ENCODE assay signal across 8 cellular contexts in the genomic region with DNA sequence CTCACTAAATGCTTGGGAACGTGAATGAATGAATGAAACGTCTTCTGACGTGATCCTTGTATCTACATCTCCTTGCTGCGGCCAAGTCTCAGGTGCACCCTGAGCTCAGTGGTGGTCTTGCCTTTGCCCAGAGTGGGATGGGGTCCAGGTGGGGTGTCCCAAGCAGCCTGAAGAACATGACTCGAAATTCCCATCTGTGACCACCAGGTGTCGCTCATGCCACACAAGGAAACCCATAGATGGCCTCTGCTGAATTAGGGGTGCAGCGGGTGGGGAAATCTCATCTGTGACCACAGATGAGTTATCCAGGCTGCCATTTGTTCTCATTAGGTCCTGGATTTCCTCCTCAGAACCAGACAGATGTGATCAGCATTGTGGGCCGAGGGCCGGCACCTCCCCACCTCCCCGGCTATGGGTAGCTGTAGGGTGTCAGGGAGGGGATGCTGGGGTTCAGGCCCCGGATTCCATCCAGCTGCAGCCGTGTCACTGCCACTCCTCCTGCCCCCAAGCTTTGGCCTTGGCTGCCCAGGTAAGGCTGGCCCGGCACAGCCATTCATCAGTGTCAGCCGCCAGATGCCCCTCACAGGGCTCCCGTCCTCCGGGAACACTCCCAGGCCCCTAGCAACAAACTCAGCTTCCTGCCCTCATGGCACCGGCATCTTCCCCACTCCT. TPM values are rescaled to one million over a fixed set of nuclear protein-coding genes. Genes with fewer than 3 reads are reported as not detected.
DNase-seq lines count a peak whose midpoint lies in the region; ATAC-seq and TF ChIP-seq lines count a peak whose summit lies in the region.

No MANE protein-coding gene starts in this region.

- no peak overlapping the region for H3K27ac ChIP-seq in neutrophil
- H3K27ac ChIP-seq in suprapubic skin, result no peak overlapping the region

- H3K4me3 ChIP-seq in neutrophil (ENCODE audit: low read depth in 1 of 2, low read length in 1 of 2) (no peak overlapping the region), suprapubic skin (no peak overlapping the region)

- DNase-seq in D341Med (ENCODE audit: low spot score) (peak; percentile 83), fibroblast of gingiva (ENCODE audit: low read depth) (peak; percentile 58), suprapubic skin (ENCODE audit: low spot score in 2 of 2) (peak in 1 of 2 donors; percentile 90)
- peak; percentile 87 to 90 for DNase-seq in activated T-cell treated with anti-CD3 and anti-CD28 coated beads, Interleukin-2, amount 50 U/mL, for 48 hours

- peaks cover 21 to 23% of the 10 kb centered on the region in 2 experiments for H3K4me1 ChIP-seq in neutrophil (ENCODE audit: control insufficient read depth in 1 of 2, insufficient read depth in 1 of 2, low read depth in 1 of 2, low read length in 1 of 2)
- H3K4me1 ChIP-seq in suprapubic skin, result peaks cover 33% of the 10 kb centered on the region

- ATAC-seq in HG02642 (IDR thresholded peaks at IDR 0.05; ENCODE audit: poor library complexity, unreplicated experiment), result peak; percentile 36
- no peak for ATAC-seq in GM21786 (IDR thresholded peaks at IDR 0.05; ENCODE audit: unreplicated experiment)

- H3K27me3 ChIP-seq in neutrophil, result peaks cover 14% of the 10 kb centered on the region
- no peaks in the 10 kb centered on the region for H3K27me3 ChIP-seq in suprapubic skin

- H3K9me3 ChIP-seq in neutrophil (no peaks in the 10 kb centered on the region), suprapubic skin (no peaks in the 10 kb centered on the region)

- WGBS in suprapubic skin, result 40% methylated on average over 9 of the region's 17 CpGs

- H3K36me3 ChIP-seq in neutrophil (no peaks in the 10 kb centered on the region), suprapubic skin (no peaks in the 10 kb centered on the region)

- TF ChIP-seq CTCF in neutrophil (IDR thresholded peaks at IDR 0.05) (peak; percentile 80), suprapubic skin (IDR thresholded peaks at IDR 0.05) (peak; percentile 84)

- no peak for TF ChIP-seq POLR2A in suprapubic skin (IDR thresholded peaks at IDR 0.05)

- TF ChIP-seq EP300 in suprapubic skin (IDR thresholded peaks at IDR 0.05), result no peak

TF ChIP-seq in PFSK-1, 5 proteins besides CTCF, POLR2A, EP300 and RAD21:
- TF ChIP-seq FOXP2 (optimal IDR thresholded peaks at IDR 0.05; ENCODE audit: borderline replicate concordance, extremely low read depth, extremely low read length, insufficient read depth) (peak; percentile 28), POLR2AphosphoS5 (IDR thresholded peaks at IDR 0.05; ENCODE audit: low read depth, low read length) (no peak), REST (IDR thresholded peaks at IDR 0.05; ENCODE audit: insufficient read depth in 1 of 2, low read depth in 2 of 2, low read length in 2 of 2) (no peak), SIN3A (IDR thresholded peaks at IDR 0.05; ENCODE audit: borderline replicate concordance, insufficient read depth, low read length) (no peak), TAF1 (IDR thresholded peaks at IDR 0.05; ENCODE audit: borderline replicate concordance, insufficient read depth, low read length) (peak; percentile 30; the same call in 1 of the 2 replicates)

RNA-seq across cellular contexts. Expression of gene GNA12, which starts 21.0 kb away (rescaled TPM):
- 55.8 TPM for polyA plus RNA-seq in PFSK-1 (2012; ENCODE audit: insufficient read length, low read depth)
- total RNA-seq in suprapubic skin, result 10 to 100 TPM in 3 of 4 donors, 1 to 10 TPM in 1; 9.7 to 15.0 (median 13.3) TPM
